In genomic region chr10:116864436-116864835, GRCh38 we compare ENCODE assay signal across 1 cellular context.
TF ChIP-seq lines count a peak whose summit lies in the region.

No MANE protein-coding gene starts in this region.

TF ChIP-seq in HepG2, 621 proteins besides CTCF, POLR2A, EP300 and RAD21 (continued from another document):
- TF ChIP-seq U2AF1 (optimal IDR thresholded peaks at IDR 0.05; ENCODE audit: low read depth, low read length): no peak
- no peak for TF ChIP-seq GPBP1L1 (CRISPR knock-in tag; IDR thresholded peaks at IDR 0.05)
- no peak for TF ChIP-seq ZNF605 (CRISPR knock-in tag; IDR thresholded peaks at IDR 0.05)
- no peak for TF ChIP-seq ZFP62 (CRISPR knock-in tag; IDR thresholded peaks at IDR 0.05)
- no peak for TF ChIP-seq ZMAT3 (CRISPR knock-in tag; conservative IDR thresholded peaks at IDR 0.05)
- TF ChIP-seq ZNF580 (CRISPR knock-in tag; IDR thresholded peaks at IDR 0.05; ENCODE audit: borderline replicate concordance, low read depth): no peak
- no peak for TF ChIP-seq ZFP36L1 (CRISPR knock-in tag; IDR thresholded peaks at IDR 0.05)
- TF ChIP-seq ZBTB42 (CRISPR knock-in tag; IDR thresholded peaks at IDR 0.05): no peak
- TF ChIP-seq ZNF354B (CRISPR knock-in tag; IDR thresholded peaks at IDR 0.05): no peak
TF ChIP-seq in HepG2: peak in this region for 0.
